Comparison of ENCODE assay signal across 9 cellular contexts in genomic region chr17:78337244-78338109, GRCh38. TPM values are rescaled to one million over a fixed set of nuclear protein-coding genes. Genes with fewer than 3 reads are reported as not detected.
A peak's percentile ranks its signal among the peaks of the same experiment; 100 is the strongest.
DNase-seq lines count a peak whose midpoint lies in the region; ATAC-seq and TF ChIP-seq lines count a peak whose summit lies in the region.
"Had no signal": no experiment of that assay in that cellular context is flagged by ENCODE, and none has a peak within 500 bp of the region (broad histone marks: within the 10 kb centered on the region; RNA-seq: fewer than 3 reads in every experiment).

No MANE protein-coding gene starts in this region.

- H2AFZ ChIP-seq in hepatocyte = no peak overlapping the region

- DNase-seq in CD4-positive, alpha-beta memory T cell = no peak
- DNase-seq in GOT3 (lab: John Stamatoyannopoulos, UW) (peak; percentile 48), NOMO-1 treated with dmso at 0.1 percent for 144 hours (lab: John Stamatoyannopoulos, UW; ENCODE audit: unreplicated experiment) (peak; percentile 54), hepatocyte (ENCODE audit: low spot score) (no peak), NCI-H146 treated with DMSO at 0.1 percent for 48 hours (lab: John Stamatoyannopoulos, UW; ENCODE audit: unreplicated experiment) (no peak)
- DNase-seq in activated CD4-positive, alpha-beta T cell treated with anti-CD3 and anti-CD28 coated beads, Interleukin-2, amount 50 U/mL, for 48 hours = no peak
- no peak for DNase-seq in activated naive CD8-positive, alpha-beta T cell treated with anti-CD3 and anti-CD28 coated beads, Interleukin-2, amount 50 U/mL, for 24 hours
- DNase-seq: activated CD4-positive, alpha-beta T cell treated with anti-CD3 and anti-CD28 coated beads for 36 hours had no signal

- CTCF ChIA-PET in CD4-positive, alpha-beta memory T cell (lab: Charles Lee; ENCODE audit: partially characterized antibody) = interaction anchor here (11.2 kb wide), 1 partner anchor 22 kb away, joined by 134 read pairs; the partner anchor contains the start of gene SOCS3

- POLR2A ChIA-PET in CD4-positive, alpha-beta memory T cell (lab: Charles Lee; ENCODE audit: partially characterized antibody) = interaction anchor here (0.6 kb wide), 1 partner anchor 23 kb away, joined by 3 read pairs; no protein-coding TSS in a partner anchor

- H3K4me1 Mint-ChIP-seq in CD4-positive, alpha-beta memory T cell = peaks cover 32 to 74% (median 48%) of the 10 kb centered on the region in 4 donors
- H3K4me1 Mint-ChIP-seq in activated naive CD8-positive, alpha-beta T cell treated with anti-CD3 and anti-CD28 coated beads, Interleukin-2, amount 50 U/mL, for 24 hours = peaks cover 57% of the 10 kb centered on the region

- intact Hi-C loops in CD4-positive, alpha-beta memory T cell (cut with micrococcal nuclease) = no loop called here

- H3K27ac ChIP-seq in CD4-positive, alpha-beta memory T cell (ENCODE audit: low read depth, low read length) = no peak overlapping the region
- H3K27ac ChIP-seq in hepatocyte = peak overlapping the region; percentile 6

- TF ChIP-seq CTCF in hepatocyte (IDR thresholded peaks at IDR 0.05; ENCODE audit: poor library complexity) = no peak

- H3K27me3 Mint-ChIP-seq in CD4-positive, alpha-beta memory T cell = no peaks in the 10 kb centered on the region
- H3K27me3 Mint-ChIP-seq in activated naive CD8-positive, alpha-beta T cell treated with anti-CD3 and anti-CD28 coated beads, Interleukin-2, amount 50 U/mL, for 24 hours = peaks cover 2% of the 10 kb centered on the region
- H3K27me3 Mint-ChIP-seq: activated CD4-positive, alpha-beta T cell treated with anti-CD3 and anti-CD28 coated beads for 36 hours had no signal

- no peaks in the 10 kb centered on the region for H4K20me1 ChIP-seq in hepatocyte (ENCODE audit: insufficient read depth, poor library complexity, severe bottlenecking)

- no peaks in the 10 kb centered on the region for H3K36me3 Mint-ChIP-seq in CD4-positive, alpha-beta memory T cell
- no peaks in the 10 kb centered on the region for H3K36me3 Mint-ChIP-seq in activated naive CD8-positive, alpha-beta T cell treated with anti-CD3 and anti-CD28 coated beads, Interleukin-2, amount 50 U/mL, for 24 hours (ENCODE audit: low read depth)

- no peaks in the 10 kb centered on the region for H3K9me3 ChIP-seq in CD4-positive, alpha-beta memory T cell (ENCODE audit: control insufficient read depth in 1 of 2, low read length in 2 of 2)
- no peaks in the 10 kb centered on the region for H3K9me3 ChIP-seq in hepatocyte (ENCODE audit: low read depth)

- peaks cover 0 to 2% (median 0%) of the 10 kb centered on the region in 8 donors for H3K9me3 Mint-ChIP-seq in CD4-positive, alpha-beta memory T cell
- H3K9me3 Mint-ChIP-seq in activated naive CD8-positive, alpha-beta T cell treated with anti-CD3 and anti-CD28 coated beads, Interleukin-2, amount 50 U/mL, for 24 hours = no peaks in the 10 kb centered on the region

- peak overlapping the region in 6 of 7 donors; percentile 18 to 91 (median 75) for H3K27ac Mint-ChIP-seq in CD4-positive, alpha-beta memory T cell
- H3K27ac Mint-ChIP-seq in activated naive CD8-positive, alpha-beta T cell treated with anti-CD3 and anti-CD28 coated beads, Interleukin-2, amount 50 U/mL, for 24 hours = no peak overlapping the region
- H3K27ac Mint-ChIP-seq: activated CD4-positive, alpha-beta T cell treated with anti-CD3 and anti-CD28 coated beads for 36 hours had no signal

- H3K79me2 ChIP-seq in hepatocyte = no peaks in the 10 kb centered on the region

- whole genome bisulfite sequencing in hepatocyte (ENCODE audit: low lambda C conversion rate, missing lambda C conversion rate) = 87% methylated on average over 19 of the region's 19 CpGs

- no peaks in the 10 kb centered on the region for H3K9me2 ChIP-seq in hepatocyte (replicated peaks; ENCODE audit: insufficient read depth)

- no peaks in the 10 kb centered on the region for H3K27me3 ChIP-seq in CD4-positive, alpha-beta memory T cell (ENCODE audit: insufficient read depth, low read length)
- H3K27me3 ChIP-seq in hepatocyte = no peaks in the 10 kb centered on the region

- ATAC-seq in activated naive CD8-positive, alpha-beta T cell treated with anti-CD3 and anti-CD28 coated beads, Interleukin-2, amount 50 U/mL, for 24 hours = no peak
- no peak for ATAC-seq in GM18867 (IDR thresholded peaks at IDR 0.05; ENCODE audit: unreplicated experiment)
- ATAC-seq: activated CD4-positive, alpha-beta T cell treated with anti-CD3 and anti-CD28 coated beads for 36 hours had no signal

- peaks cover 54% of the 10 kb centered on the region for H3K4me1 ChIP-seq in CD4-positive, alpha-beta memory T cell (ENCODE audit: insufficient read depth, low read length)
- H3K4me1 ChIP-seq in hepatocyte (ENCODE audit: insufficient read depth) = peaks cover 9% of the 10 kb centered on the region

- no peak overlapping the region for H3K4me3 ChIP-seq in CD4-positive, alpha-beta memory T cell (ENCODE audit: low read length in 2 of 2)
- H3K4me3 ChIP-seq in hepatocyte = no peak overlapping the region

- peak overlapping the region in 1 of 8 donors; percentile 54 for H3K4me3 Mint-ChIP-seq in CD4-positive, alpha-beta memory T cell
- H3K4me3 Mint-ChIP-seq in activated naive CD8-positive, alpha-beta T cell treated with anti-CD3 and anti-CD28 coated beads, Interleukin-2, amount 50 U/mL, for 24 hours = no peak overlapping the region
- H3K4me3 Mint-ChIP-seq: activated CD4-positive, alpha-beta T cell treated with anti-CD3 and anti-CD28 coated beads for 36 hours had no signal

- H3K36me3 ChIP-seq in CD4-positive, alpha-beta memory T cell (ENCODE audit: insufficient read depth, low read length) = no peaks in the 10 kb centered on the region
- H3K36me3 ChIP-seq in hepatocyte (replicated peaks; ENCODE audit: insufficient read depth, low read depth) = no peaks in the 10 kb centered on the region

- no peak overlapping the region for H3K4me2 ChIP-seq in hepatocyte

RNA-seq across cellular contexts. Expression of gene SOCS3, which starts 22.4 kb away (rescaled TPM):
- total RNA-seq in CD4-positive, alpha-beta memory T cell = 1 to 10 TPM; 7.5 to 8.4 TPM
- polyA plus RNA-seq in CD4-positive, alpha-beta memory T cell = 100 to 1,000 TPM in 1 of 2 donors, 10 to 100 TPM in 1; 60.8 to 220 TPM
- 130 and 172 TPM in 2 replicates for total RNA-seq in hepatocyte
- polyA plus RNA-seq in hepatocyte = 181 and 246 TPM in 2 replicates

RNA-seq across cellular contexts. Expression of gene PGS1, which starts 41.0 kb away (rescaled TPM):
- 10 to 100 TPM; 84.4 to 84.8 TPM for total RNA-seq in CD4-positive, alpha-beta memory T cell
- polyA plus RNA-seq in CD4-positive, alpha-beta memory T cell = 10 to 100 TPM; 33.9 to 36.6 TPM
- total RNA-seq in hepatocyte = 30.4 and 36.0 TPM in 2 replicates
- polyA plus RNA-seq in hepatocyte = 42.5 and 52.2 TPM in 2 replicates

Comparison
In these comparisons a context has a peak if more than half of its experiments do, and no peak if none do; other contexts are left out.
1. DNase-seq: peak in GOT3 (single experiment) and NOMO-1 treated with dmso at 0.1 percent for 144 hours (single experiment); none in CD4-positive, alpha-beta memory T cell (0 of 5), hepatocyte (single experiment), activated CD4-positive, alpha-beta T cell treated with anti-CD3 and anti-CD28 coated beads, Interleukin-2, amount 50 U/mL, for 48 hours (0 of 2), activated naive CD8-positive, alpha-beta T cell treated with anti-CD3 and anti-CD28 coated beads, Interleukin-2, amount 50 U/mL, for 24 hours (single experiment) and NCI-H146 treated with DMSO at 0.1 percent for 48 hours (single experiment).
2. RNA of gene SOCS3, which starts 22.4 kb away (total RNA-seq): 130 to 172 TPM in hepatocyte; 7.5 to 8.4 TPM in CD4-positive, alpha-beta memory T cell; every median in the first group is over 10 times any median in the second.